23 cellular contexts compared by ENCODE assay signal in genomic region chr13:89796196-89796595, GRCh38.
A peak's percentile ranks its signal among the peaks of the same experiment; 100 is the strongest.
DNase-seq lines count a peak whose midpoint lies in the region; ATAC-seq, FAIRE-seq and TF ChIP-seq lines count a peak whose summit lies in the region.
"Had no signal": no experiment of that assay in that cellular context is flagged by ENCODE, and none has a peak within 500 bp of the region (broad histone marks: within the 10 kb centered on the region; RNA-seq: fewer than 3 reads in every experiment).

No MANE protein-coding gene starts in this region.

- peak; percentile 10 for FAIRE-seq in RCC 7860 (lab: Jason Lieb, UNC)
- FAIRE-seq: GM12891, GM18507 had no signal

- no peaks in the 10 kb centered on the region for H3K9me3 Mint-ChIP-seq in Calu3 (ENCODE audit: low read depth, unreplicated experiment)

- DNase-seq in DMS53 treated with DMSO at 0.1 percent for 48 hours (lab: John Stamatoyannopoulos, UW; ENCODE audit: unreplicated experiment) (peak; percentile 6), HT1080 (ENCODE audit: low read depth) (peak; percentile 60), RCC 7860 (ENCODE audit: low spot score) (no peak), Calu3 (no peak)
- no peak for DNase-seq in activated CD8-positive, alpha-beta memory T cell treated with anti-CD3 and anti-CD28 coated beads, Interleukin-2, amount 50 U/mL, for 48 hours
- DNase-seq in activated naive CD4-positive, alpha-beta T cell treated with Interleukin-2 at 50 U/mL for 16 hours: no peak
- DNase-seq: CD4-positive, CD25-positive, alpha-beta regulatory T cell; DMS79; EL; GF-D8; H7; KG1; NCI-H1092; NCI-H1417 treated with DMSO at 0.1 percent for 48 hours; NCI-H1694 treated with DMSO at 0.1 percent for 48 hours; NCI-H2081; NCI-H2227 treated with DMSO at 0.1 percent for 48 hours; NCI-H526 treated with DMSO at 0.1 percent for 48 hours; T-helper 17 cell had no signal

- H3K4me3 Mint-ChIP-seq in Calu3 (ENCODE audit: low read depth, unreplicated experiment): no peak overlapping the region
- H3K4me3 Mint-ChIP-seq: CD4-positive, CD25-positive, alpha-beta regulatory T cell; T-helper 17 cell had no signal

- H3K27ac Mint-ChIP-seq in Calu3 (ENCODE audit: unreplicated experiment): no peak overlapping the region
- H3K27ac Mint-ChIP-seq: CD4-positive, CD25-positive, alpha-beta regulatory T cell; T-helper 17 cell had no signal

- ATAC-seq in GM18502 (IDR thresholded peaks at IDR 0.05; ENCODE audit: poor library complexity, unreplicated experiment): no peak
- ATAC-seq: SK-N-SH treated with all-trans-retinoic acid at 6 μM for 48 hours, T-helper 17 cell had no signal

- BruUV-seq in Calu3 (replicated peaks; lab: Mats Ljungman, UMichigan): no TSS peak

- intact Hi-C loops in Calu3 (cut with micrococcal nuclease; ENCODE audit: unreplicated experiment): no loop called here

- H3K27me3 Mint-ChIP-seq in Calu3 (ENCODE audit: unreplicated experiment): no peaks in the 10 kb centered on the region
- H3K27me3 Mint-ChIP-seq: CD4-positive, CD25-positive, alpha-beta regulatory T cell; T-helper 17 cell had no signal

- H3K4me1 Mint-ChIP-seq in Calu3 (ENCODE audit: low read depth, unreplicated experiment): no peaks in the 10 kb centered on the region
- H3K4me1 Mint-ChIP-seq: CD4-positive, CD25-positive, alpha-beta regulatory T cell; T-helper 17 cell had no signal

- CTCF ChIA-PET in Calu3 (lab: Charles Lee): no interaction called here

- H3K36me3 Mint-ChIP-seq in Calu3 (ENCODE audit: insufficient read depth, unreplicated experiment): no peaks in the 10 kb centered on the region
- H3K36me3 Mint-ChIP-seq: CD4-positive, CD25-positive, alpha-beta regulatory T cell had no signal

- no peak for TF ChIP-seq CTCF in Calu3 (IDR thresholded peaks at IDR 0.05; ENCODE audit: unreplicated experiment)

Comparison
In these comparisons a context has a peak if more than half of its experiments do, and no peak if none do; other contexts are left out.
1. DNase-seq: peak in DMS53 treated with DMSO at 0.1 percent for 48 hours (single experiment) and HT1080 (single experiment); none in RCC 7860 (single experiment), activated CD8-positive, alpha-beta memory T cell treated with anti-CD3 and anti-CD28 coated beads, Interleukin-2, amount 50 U/mL, for 48 hours (single experiment), Calu3 (single experiment) and activated naive CD4-positive, alpha-beta T cell treated with Interleukin-2 at 50 U/mL for 16 hours (single experiment).